8 cellular contexts compared by ENCODE assay signal in the genomic region with DNA sequence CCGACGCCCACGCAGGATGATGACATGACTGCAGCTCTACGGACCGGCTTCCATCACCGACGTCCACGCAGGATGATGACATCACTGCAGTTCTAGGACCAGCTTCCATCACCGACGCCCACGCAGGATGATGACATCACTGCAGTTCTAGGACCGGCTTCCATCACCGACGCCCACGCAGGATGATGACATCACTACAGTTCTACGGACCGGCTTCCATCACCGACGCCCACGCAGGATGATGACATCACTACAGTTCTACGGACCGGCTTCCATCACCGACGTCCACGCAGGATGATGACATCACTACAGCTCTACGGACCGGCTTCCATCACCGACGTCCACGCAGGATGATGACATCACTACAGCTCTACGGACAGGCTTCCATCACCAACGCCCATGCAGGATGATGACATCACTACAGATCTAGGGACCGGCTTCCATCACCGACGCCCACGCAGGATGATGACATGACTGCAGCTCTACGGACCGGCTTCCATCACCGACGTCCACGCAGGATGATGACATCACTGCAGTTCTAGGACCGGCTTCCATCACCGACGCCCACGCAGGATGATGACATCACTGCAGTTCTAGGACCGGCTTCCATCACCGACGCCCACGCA. TPM values are rescaled to one million over a fixed set of nuclear protein-coding genes. Genes with fewer than 3 reads are reported as not detected.
DNase-seq lines count a peak whose midpoint lies in the region; ATAC-seq and TF ChIP-seq lines count a peak whose summit lies in the region.
"Not testable (repeated sequence)": the region's sequence is repeated elsewhere in the genome, so short reads cannot be mapped to it uniquely, and the experiment has no call there.
"Had no signal": no experiment of that assay in that cellular context is flagged by ENCODE, and none has a peak within 500 bp of the region (broad histone marks: within the 10 kb centered on the region; RNA-seq: fewer than 3 reads in every experiment).

No MANE protein-coding gene starts in this region.

- not testable (repeated sequence) for H3K9me3 Mint-ChIP-seq in activated CD8-positive, alpha-beta T cell treated with anti-CD3 and anti-CD28 coated beads for 36 hours; activated T-helper 1 cell treated with anti-CD3 and anti-CD28 coated beads, Interleukin-12 subunit alpha, Interleukin-12 subunit beta, Interleukin-2, Interleukin-4 antibody, amounts not matched to agents 30 ng/mL and 10 ng/mL and 1 ng/mL, durations not matched to agents 14 hours and 24 hours and 36 hours; stimulated activated effector memory CD8-positive, alpha-beta T cell treated with anti-CD3 and anti-CD28 coated beads, Interleukin-12 subunit alpha, Interleukin-12 subunit beta, amount 100 ng/mL, for 72 hours

- POLR2A ChIA-PET in HEK293 (lab: Yijun Ruan, JAX): not testable (repeated sequence)
- POLR2A ChIA-PET in activated CD8-positive, alpha-beta T cell treated with anti-CD3 and anti-CD28 coated beads for 36 hours (lab: Charles Lee): interaction anchor here (1.0 kb wide), 1 partner anchor 21 kb away, joined by 4 read pairs; no protein-coding TSS in a partner anchor

- intact Hi-C loops in activated CD8-positive, alpha-beta T cell treated with anti-CD3 and anti-CD28 coated beads for 36 hours (cut with micrococcal nuclease); activated T-helper 1 cell treated with anti-CD3 and anti-CD28 coated beads, Interleukin-12 subunit alpha, Interleukin-12 subunit beta, Interleukin-2, Interleukin-4 antibody, amounts not matched to agents 30 ng/mL and 10 ng/mL and 1 ng/mL, durations not matched to agents 14 hours and 24 hours and 36 hours (cut with micrococcal nuclease); Right ventricle myocardium superior (cut with DNase I); lower lobe of right lung (cut with DNase I); aorta (cut with DNase I): not testable (repeated sequence)

- H3K27ac ChIP-seq in HEK293 (ENCODE audit: extremely low read depth, low read depth, low read length); lower lobe of right lung; aorta (ENCODE audit: low read depth in 1 of 2, low read length in 2 of 2): not testable (repeated sequence)

- H3K36me3 ChIP-seq in HEK293 (ENCODE audit: control insufficient read depth in 2 of 2, insufficient read depth in 1 of 2, low read length in 2 of 2); lower lobe of right lung; aorta (ENCODE audit: control insufficient read depth in 1 of 2, insufficient read depth in 2 of 2, low read length in 1 of 2): not testable (repeated sequence)

- H3K36me3 Mint-ChIP-seq in activated CD8-positive, alpha-beta T cell treated with anti-CD3 and anti-CD28 coated beads for 36 hours (ENCODE audit: low read depth): peaks cover 15% of the 10 kb centered on the region
- H3K36me3 Mint-ChIP-seq in activated T-helper 1 cell treated with anti-CD3 and anti-CD28 coated beads, Interleukin-12 subunit alpha, Interleukin-12 subunit beta, Interleukin-2, Interleukin-4 antibody, amounts not matched to agents 30 ng/mL and 10 ng/mL and 1 ng/mL, durations not matched to agents 14 hours and 24 hours and 36 hours (ENCODE audit: low read depth): not testable (repeated sequence)
- H3K36me3 Mint-ChIP-seq in stimulated activated effector memory CD8-positive, alpha-beta T cell treated with anti-CD3 and anti-CD28 coated beads, Interleukin-12 subunit alpha, Interleukin-12 subunit beta, amount 100 ng/mL, for 72 hours: peaks cover 29% of the 10 kb centered on the region

- not testable (repeated sequence) for H3K27ac Mint-ChIP-seq in activated CD8-positive, alpha-beta T cell treated with anti-CD3 and anti-CD28 coated beads for 36 hours
- H3K27ac Mint-ChIP-seq in activated T-helper 1 cell treated with anti-CD3 and anti-CD28 coated beads, Interleukin-12 subunit alpha, Interleukin-12 subunit beta, Interleukin-2, Interleukin-4 antibody, amounts not matched to agents 30 ng/mL and 10 ng/mL and 1 ng/mL, durations not matched to agents 14 hours and 24 hours and 36 hours: peak overlapping the region; percentile 85
- peak overlapping the region; percentile 90 for H3K27ac Mint-ChIP-seq in stimulated activated effector memory CD8-positive, alpha-beta T cell treated with anti-CD3 and anti-CD28 coated beads, Interleukin-12 subunit alpha, Interleukin-12 subunit beta, amount 100 ng/mL, for 72 hours

- CTCF ChIA-PET in HEK293 (lab: Yijun Ruan, JAX); activated CD8-positive, alpha-beta T cell treated with anti-CD3 and anti-CD28 coated beads for 36 hours (lab: Charles Lee): not testable (repeated sequence)

- DNase-seq in activated CD8-positive, alpha-beta T cell treated with anti-CD3 and anti-CD28 coated beads for 36 hours: peak; percentile 11
- not testable (repeated sequence) for DNase-seq in activated T-helper 1 cell treated with anti-CD3 and anti-CD28 coated beads, Interleukin-12 subunit alpha, Interleukin-12 subunit beta, Interleukin-2, Interleukin-4 antibody, amounts not matched to agents 30 ng/mL and 10 ng/mL and 1 ng/mL, durations not matched to agents 14 hours and 24 hours and 36 hours (ENCODE audit: low spot score); stimulated activated effector memory CD8-positive, alpha-beta T cell treated with anti-CD3 and anti-CD28 coated beads, Interleukin-12 subunit alpha, Interleukin-12 subunit beta, amount 100 ng/mL, for 72 hours (ENCODE audit: low spot score in 2 of 2)
- DNase-seq in Right ventricle myocardium superior: peak; percentile 6
- DNase-seq in lower lobe of right lung: peak; percentile 10
- peak; percentile 15 to 34 for DNase-seq in aorta

- H3K4me3 ChIP-seq in HEK293 (ENCODE audit: low read depth, low read length); lower lobe of right lung; aorta (ENCODE audit: low read length in 2 of 2): not testable (repeated sequence)

- not testable (repeated sequence) for H3K27me3 ChIP-seq in lower lobe of right lung (ENCODE audit: low read depth); aorta (ENCODE audit: control insufficient read depth in 1 of 2, insufficient read depth in 2 of 2, low read length in 1 of 2)

- not testable (repeated sequence) for TF ChIP-seq CTCF in HEK293 (tag by site-specific recombination; IDR thresholded peaks at IDR 0.05); activated CD8-positive, alpha-beta T cell treated with anti-CD3 and anti-CD28 coated beads for 36 hours (IDR thresholded peaks at IDR 0.05); lower lobe of right lung (IDR thresholded peaks at IDR 0.05)

- WGBS in aorta, 2 donors: 97% methylated on average over 46 to 49 of the region's 49 CpGs

- not testable (repeated sequence) for ATAC-seq in activated CD8-positive, alpha-beta T cell treated with anti-CD3 and anti-CD28 coated beads for 36 hours; Right ventricle myocardium superior (ENCODE audit: poor library complexity); lower lobe of right lung; stimulated activated effector memory CD8-positive, alpha-beta T cell treated with anti-CD3 and anti-CD28 coated beads, Interleukin-12 subunit alpha, Interleukin-12 subunit beta, amount 100 ng/mL, for 72 hours; aorta (ENCODE audit: low FRiP score)

- H3K27me3 Mint-ChIP-seq in activated CD8-positive, alpha-beta T cell treated with anti-CD3 and anti-CD28 coated beads for 36 hours; activated T-helper 1 cell treated with anti-CD3 and anti-CD28 coated beads, Interleukin-12 subunit alpha, Interleukin-12 subunit beta, Interleukin-2, Interleukin-4 antibody, amounts not matched to agents 30 ng/mL and 10 ng/mL and 1 ng/mL, durations not matched to agents 14 hours and 24 hours and 36 hours (ENCODE audit: insufficient read depth): not testable (repeated sequence)

- peaks cover 15% of the 10 kb centered on the region for H3K4me1 Mint-ChIP-seq in activated CD8-positive, alpha-beta T cell treated with anti-CD3 and anti-CD28 coated beads for 36 hours (ENCODE audit: low read depth)
- H3K4me1 Mint-ChIP-seq in activated T-helper 1 cell treated with anti-CD3 and anti-CD28 coated beads, Interleukin-12 subunit alpha, Interleukin-12 subunit beta, Interleukin-2, Interleukin-4 antibody, amounts not matched to agents 30 ng/mL and 10 ng/mL and 1 ng/mL, durations not matched to agents 14 hours and 24 hours and 36 hours (ENCODE audit: low read depth): peaks cover 17% of the 10 kb centered on the region
- H3K4me1 Mint-ChIP-seq in stimulated activated effector memory CD8-positive, alpha-beta T cell treated with anti-CD3 and anti-CD28 coated beads, Interleukin-12 subunit alpha, Interleukin-12 subunit beta, amount 100 ng/mL, for 72 hours: peaks cover 10% of the 10 kb centered on the region

- H3K4me1 ChIP-seq in HEK293 (ENCODE audit: control insufficient read depth, insufficient read depth, low read length); lower lobe of right lung; aorta (ENCODE audit: control insufficient read depth in 1 of 2, insufficient read depth in 2 of 2, low read length in 2 of 2): not testable (repeated sequence)

- H3K4me3 Mint-ChIP-seq in activated CD8-positive, alpha-beta T cell treated with anti-CD3 and anti-CD28 coated beads for 36 hours; activated T-helper 1 cell treated with anti-CD3 and anti-CD28 coated beads, Interleukin-12 subunit alpha, Interleukin-12 subunit beta, Interleukin-2, Interleukin-4 antibody, amounts not matched to agents 30 ng/mL and 10 ng/mL and 1 ng/mL, durations not matched to agents 14 hours and 24 hours and 36 hours; stimulated activated effector memory CD8-positive, alpha-beta T cell treated with anti-CD3 and anti-CD28 coated beads, Interleukin-12 subunit alpha, Interleukin-12 subunit beta, amount 100 ng/mL, for 72 hours: not testable (repeated sequence)

- H3K9me3 ChIP-seq in HEK293 (ENCODE audit: control insufficient read depth, insufficient read depth, low read depth, low read length); lower lobe of right lung; aorta (ENCODE audit: control insufficient read depth, low read length): not testable (repeated sequence)

RNA-seq across cellular contexts. Expression of a gene that starts 28.6 kb away (rescaled TPM):
- total RNA-seq in activated CD8-positive, alpha-beta T cell treated with anti-CD3 and anti-CD28 coated beads for 36 hours: under 1 TPM; 0.16 to 0.18 TPM
- total RNA-seq in activated T-helper 1 cell treated with anti-CD3 and anti-CD28 coated beads, Interleukin-12 subunit alpha, Interleukin-12 subunit beta, Interleukin-2, Interleukin-4 antibody, amounts not matched to agents 30 ng/mL and 10 ng/mL and 1 ng/mL, durations not matched to agents 14 hours and 24 hours and 36 hours: not detected in 2 replicates
- total RNA-seq in Right ventricle myocardium superior (2.5 TPM), lower lobe of right lung (26.0 TPM), aorta (10 to 100 TPM in 1 of 2 donors, 1 to 10 TPM in 1; 4.5 to 11.2 TPM)
- polyA plus RNA-seq in aorta: 1 to 10 TPM; 2.8 to 5.0 TPM
- total RNA-seq: H9 had no signal

RNA-seq across cellular contexts. Expression of a gene that starts 43.5 kb away (rescaled TPM):
- total RNA-seq in activated CD8-positive, alpha-beta T cell treated with anti-CD3 and anti-CD28 coated beads for 36 hours: 10 to 100 TPM; 22.1 to 23.5 TPM
- 21.2 and 21.9 TPM in 2 replicates for total RNA-seq in activated T-helper 1 cell treated with anti-CD3 and anti-CD28 coated beads, Interleukin-12 subunit alpha, Interleukin-12 subunit beta, Interleukin-2, Interleukin-4 antibody, amounts not matched to agents 30 ng/mL and 10 ng/mL and 1 ng/mL, durations not matched to agents 14 hours and 24 hours and 36 hours
- total RNA-seq in Right ventricle myocardium superior (6.0 TPM), lower lobe of right lung (14.8 TPM), aorta (10 to 100 TPM; 18.8 to 24.8 TPM)
- polyA plus RNA-seq in aorta: 10 to 100 TPM; 54.7 to 64.6 TPM
